ENCODE assay signal across 21 cellular contexts in the genomic region with DNA sequence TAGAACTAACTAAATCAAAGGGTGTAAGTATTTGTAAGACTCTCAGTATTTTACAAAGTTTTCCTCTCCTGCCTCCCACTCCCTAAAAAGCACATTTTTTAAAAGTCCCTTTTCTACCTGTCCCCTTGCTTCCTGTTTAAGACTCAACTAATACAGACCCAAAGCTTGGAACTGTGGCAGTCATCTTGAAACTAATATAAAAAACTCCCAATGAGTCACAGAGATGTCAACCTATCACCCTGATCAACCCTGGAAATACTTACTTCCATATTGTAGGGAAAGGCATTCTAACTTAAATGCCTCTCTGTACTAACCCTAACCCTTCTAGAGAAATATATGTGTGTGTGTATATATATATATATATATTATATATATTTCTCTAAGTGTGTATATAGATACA.
"Had no signal": no experiment of that assay in that cellular context is flagged by ENCODE, and none has a peak within 500 bp of the region (broad histone marks: within the 10 kb centered on the region; RNA-seq: fewer than 3 reads in every experiment).

No MANE protein-coding gene starts in this region.

- DNase-seq: activated CD4-positive, alpha-beta T cell treated with anti-CD3 and anti-CD28 coated beads, Interleukin-2, amount 10 ng/mL, durations not matched to agents 24 days and 14 days; activated effector memory CD4-positive, alpha-beta T cell treated with Interleukin-2 at 50 U/mL for 16 hours; activated naive CD8-positive, alpha-beta T cell treated with anti-CD3 and anti-CD28 coated beads, Interleukin-2, amount 10 ng/mL, durations not matched to agents 7 days and 5 days; aorta; dermis blood vessel endothelial cell; endodermal cell; erythroblast; kidney; left ventricle myocardium superior; mesendoderm; nephron progenitor cell; right lobe of liver; spleen; stimulated activated CD4-positive, alpha-beta T cell treated with anti-CD3 and anti-CD28 coated beads, Interleukin-2, amount 100 ng/mL, for 24 hours; stimulated activated naive CD4-positive, alpha-beta T cell treated with Interleukin-2 at 50 U/mL for 16 hours; testis; upper lobe of right lung had no signal

- H3K79me2 ChIP-seq: hepatocyte had no signal

- H3K4me3 ChIP-seq: breast epithelium, hepatocyte, prostate gland, right lobe of liver, spleen, testis, upper lobe of right lung had no signal

- H3K36me3 ChIP-seq: breast epithelium, prostate gland, right lobe of liver, spleen, upper lobe of right lung had no signal

- H2AFZ ChIP-seq: hepatocyte had no signal

- ATAC-seq: left ventricle myocardium superior, right lobe of liver, upper lobe of right lung, WTC11 had no signal

- H3K27ac ChIP-seq: breast epithelium, hepatocyte, prostate gland, right lobe of liver, spleen, testis, upper lobe of right lung had no signal

- H3K4me1 ChIP-seq: breast epithelium, prostate gland, right lobe of liver, spleen, testis, upper lobe of right lung had no signal

- H3K4me2 ChIP-seq: hepatocyte had no signal

- H3K27me3 ChIP-seq: breast epithelium, hepatocyte, right lobe of liver, spleen, testis, upper lobe of right lung had no signal

- H3K9me3 ChIP-seq: breast epithelium, prostate gland, right lobe of liver, testis, upper lobe of right lung had no signal
